In genomic region chr10:118161434-118161833, GRCh38 we compare ENCODE assay signal across 28 cellular contexts.
"Had no signal": no experiment of that assay in that cellular context is flagged by ENCODE, and none has a peak within 500 bp of the region (broad histone marks: within the 10 kb centered on the region; RNA-seq: fewer than 3 reads in every experiment).

No MANE protein-coding gene starts in this region.

- H3K9me3 ChIP-seq: ovary, stomach, thoracic aorta, thyroid gland, tibial nerve, upper lobe of left lung, vagina had no signal

- FAIRE-seq: urothelium cell line had no signal

- DNase-seq: naive thymus-derived CD8-positive, alpha-beta T cell; occipital lobe; ovary; posterior cingulate gyrus; psoas muscle; right cardiac atrium; stimulated activated CD4-positive, alpha-beta T cell treated with anti-CD3 and anti-CD28 coated beads, Interleukin-15, amount 100 ng/mL, for 24 hours; stimulated activated CD4-positive, alpha-beta T cell treated with anti-CD3 and anti-CD28 coated beads, Interleukin-2, amount 100 ng/mL, for 24 hours; stimulated activated CD4-positive, alpha-beta T cell treated with anti-CD3 and anti-CD28 coated beads, Interleukin-2, amount 100 ng/mL, for 48 hours; stimulated activated CD4-positive, alpha-beta T cell treated with anti-CD3 and anti-CD28 coated beads, Interleukin-4, amount 100 ng/mL, for 24 hours; stimulated activated naive B cell treated with anti-CD40 and anti-IgM and Interleukin-4, amounts not matched to agents 10 μg/mL and 1 μg/mL and 100 μg/mL, for 72 hours; stimulated activated naive CD4-positive, alpha-beta T cell treated with Interleukin-2 at 50 U/mL for 16 hours; stomach; thyroid gland; trophoblast cell; upper lobe of left lung had no signal

- H3K4me1 ChIP-seq: parathyroid adenoma, psoas muscle, stomach, thyroid gland, tibial nerve, upper lobe of left lung, vagina had no signal

- H3K4me3 ChIP-seq: neural progenitor cell, ovary, psoas muscle, skin epidermis, stomach, thoracic aorta, thyroid gland, tibial nerve, upper lobe of left lung, vagina had no signal

- H3K4me3 Mint-ChIP-seq: naive thymus-derived CD8-positive, alpha-beta T cell; natural killer cell treated with Interleukin-12 subunit alpha and Interleukin-12 subunit beta and Interleukin-15 and Interleukin-18, amount 100 ng/mL, for 72 hours; neural progenitor cell; stimulated activated effector memory CD8-positive, alpha-beta T cell treated with anti-CD3 and anti-CD28 coated beads, Interleukin-12 subunit alpha, Interleukin-12 subunit beta, amount 100 ng/mL, for 72 hours; stimulated activated naive B cell treated with anti-CD40 and anti-IgM and Interleukin-4, amounts not matched to agents 10 μg/mL and 1 μg/mL and 100 μg/mL, for 72 hours; stimulated activated naive CD8-positive, alpha-beta T cell treated with anti-CD3 and anti-CD28 coated beads, Interleukin-15, Interleukin-2, amounts not matched to agents 100 ng/mL and 50 ng/mL, for 24 hours had no signal

- H3K79me2 ChIP-seq: parathyroid adenoma had no signal

- H3K27ac Mint-ChIP-seq: naive thymus-derived CD8-positive, alpha-beta T cell; natural killer cell treated with Interleukin-12 subunit alpha and Interleukin-12 subunit beta and Interleukin-15 and Interleukin-18, amount 100 ng/mL, for 72 hours; neural progenitor cell; progenitor cell of endocrine pancreas; stimulated activated effector memory CD8-positive, alpha-beta T cell treated with anti-CD3 and anti-CD28 coated beads, Interleukin-12 subunit alpha, Interleukin-12 subunit beta, amount 100 ng/mL, for 72 hours; stimulated activated naive B cell treated with anti-CD40 and anti-IgM and Interleukin-4, amounts not matched to agents 10 μg/mL and 1 μg/mL and 100 μg/mL, for 72 hours; stimulated activated naive CD8-positive, alpha-beta T cell treated with anti-CD3 and anti-CD28 coated beads, Interleukin-15, Interleukin-2, amounts not matched to agents 100 ng/mL and 50 ng/mL, for 24 hours had no signal

- H3K9ac ChIP-seq: neural progenitor cell, parathyroid adenoma had no signal

- H3K36me3 ChIP-seq: neural progenitor cell, ovary, stomach, thoracic aorta, thyroid gland, tibial nerve, upper lobe of left lung, vagina had no signal

- H2AFZ ChIP-seq: neural progenitor cell, parathyroid adenoma had no signal

- ATAC-seq: naive thymus-derived CD8-positive, alpha-beta T cell; natural killer cell treated with Interleukin-12 subunit alpha and Interleukin-12 subunit beta and Interleukin-15 and Interleukin-18, amount 100 ng/mL, for 72 hours; psoas muscle; right cardiac atrium; sciatic nerve; stimulated activated effector memory CD8-positive, alpha-beta T cell treated with anti-CD3 and anti-CD28 coated beads, Interleukin-12 subunit alpha, Interleukin-12 subunit beta, amount 100 ng/mL, for 72 hours; stimulated activated naive B cell treated with anti-CD40 and anti-IgM and Interleukin-4, amounts not matched to agents 10 μg/mL and 1 μg/mL and 100 μg/mL, for 72 hours had no signal

- H3K27ac ChIP-seq: neural progenitor cell, ovary, parathyroid adenoma, psoas muscle, skin epidermis, stomach, thoracic aorta, thyroid gland, tibial nerve, upper lobe of left lung, vagina had no signal

- H3K9me3 Mint-ChIP-seq: natural killer cell treated with Interleukin-12 subunit alpha and Interleukin-12 subunit beta and Interleukin-15 and Interleukin-18, amount 100 ng/mL, for 72 hours; neural progenitor cell; stimulated activated effector memory CD8-positive, alpha-beta T cell treated with anti-CD3 and anti-CD28 coated beads, Interleukin-12 subunit alpha, Interleukin-12 subunit beta, amount 100 ng/mL, for 72 hours had no signal

- H3K4me1 Mint-ChIP-seq: naive thymus-derived CD8-positive, alpha-beta T cell; stimulated activated effector memory CD8-positive, alpha-beta T cell treated with anti-CD3 and anti-CD28 coated beads, Interleukin-12 subunit alpha, Interleukin-12 subunit beta, amount 100 ng/mL, for 72 hours; stimulated activated naive B cell treated with anti-CD40 and anti-IgM and Interleukin-4, amounts not matched to agents 10 μg/mL and 1 μg/mL and 100 μg/mL, for 72 hours had no signal

- H3K27me3 Mint-ChIP-seq: natural killer cell treated with Interleukin-12 subunit alpha and Interleukin-12 subunit beta and Interleukin-15 and Interleukin-18, amount 100 ng/mL, for 72 hours; progenitor cell of endocrine pancreas had no signal

- H3K36me3 Mint-ChIP-seq: naive thymus-derived CD8-positive, alpha-beta T cell; natural killer cell treated with Interleukin-12 subunit alpha and Interleukin-12 subunit beta and Interleukin-15 and Interleukin-18, amount 100 ng/mL, for 72 hours; neural progenitor cell; stimulated activated effector memory CD8-positive, alpha-beta T cell treated with anti-CD3 and anti-CD28 coated beads, Interleukin-12 subunit alpha, Interleukin-12 subunit beta, amount 100 ng/mL, for 72 hours; stimulated activated naive B cell treated with anti-CD40 and anti-IgM and Interleukin-4, amounts not matched to agents 10 μg/mL and 1 μg/mL and 100 μg/mL, for 72 hours had no signal

- H3K27me3 ChIP-seq: neural progenitor cell, ovary, stomach, thyroid gland, tibial nerve, upper lobe of left lung, vagina had no signal

- H3K4me2 ChIP-seq: neural progenitor cell had no signal
